Comparison of ENCODE assay signal across 2 cellular contexts in genomic region chr2:195656859-195657633, GRCh38.
A peak's percentile ranks its signal among the peaks of the same experiment; 100 is the strongest.
TF ChIP-seq lines count a peak whose summit lies in the region.

A gene with protein sequence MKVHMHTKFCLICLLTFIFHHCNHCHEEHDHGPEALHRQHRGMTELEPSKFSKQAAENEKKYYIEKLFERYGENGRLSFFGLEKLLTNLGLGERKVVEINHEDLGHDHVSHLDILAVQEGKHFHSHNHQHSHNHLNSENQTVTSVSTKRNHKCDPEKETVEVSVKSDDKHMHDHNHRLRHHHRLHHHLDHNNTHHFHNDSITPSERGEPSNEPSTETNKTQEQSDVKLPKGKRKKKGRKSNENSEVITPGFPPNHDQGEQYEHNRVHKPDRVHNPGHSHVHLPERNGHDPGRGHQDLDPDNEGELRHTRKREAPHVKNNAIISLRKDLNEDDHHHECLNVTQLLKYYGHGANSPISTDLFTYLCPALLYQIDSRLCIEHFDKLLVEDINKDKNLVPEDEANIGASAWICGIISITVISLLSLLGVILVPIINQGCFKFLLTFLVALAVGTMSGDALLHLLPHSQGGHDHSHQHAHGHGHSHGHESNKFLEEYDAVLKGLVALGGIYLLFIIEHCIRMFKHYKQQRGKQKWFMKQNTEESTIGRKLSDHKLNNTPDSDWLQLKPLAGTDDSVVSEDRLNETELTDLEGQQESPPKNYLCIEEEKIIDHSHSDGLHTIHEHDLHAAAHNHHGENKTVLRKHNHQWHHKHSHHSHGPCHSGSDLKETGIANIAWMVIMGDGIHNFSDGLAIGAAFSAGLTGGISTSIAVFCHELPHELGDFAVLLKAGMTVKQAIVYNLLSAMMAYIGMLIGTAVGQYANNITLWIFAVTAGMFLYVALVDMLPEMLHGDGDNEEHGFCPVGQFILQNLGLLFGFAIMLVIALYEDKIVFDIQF (plus strand): TSS chr2:195657226. CDS start chr2:195680043, 22,817 bp downstream.

TF ChIP-seq in HCT116, 20 proteins besides CTCF, POLR2A, EP300 and RAD21 (continued from another document):
- no peak for TF ChIP-seq SP1 (IDR thresholded peaks at IDR 0.05; ENCODE audit: low read depth)

TF ChIP-seq in neural cell, 6 proteins besides CTCF, POLR2A, EP300 and RAD21:
- TF ChIP-seq, protein P1, sequence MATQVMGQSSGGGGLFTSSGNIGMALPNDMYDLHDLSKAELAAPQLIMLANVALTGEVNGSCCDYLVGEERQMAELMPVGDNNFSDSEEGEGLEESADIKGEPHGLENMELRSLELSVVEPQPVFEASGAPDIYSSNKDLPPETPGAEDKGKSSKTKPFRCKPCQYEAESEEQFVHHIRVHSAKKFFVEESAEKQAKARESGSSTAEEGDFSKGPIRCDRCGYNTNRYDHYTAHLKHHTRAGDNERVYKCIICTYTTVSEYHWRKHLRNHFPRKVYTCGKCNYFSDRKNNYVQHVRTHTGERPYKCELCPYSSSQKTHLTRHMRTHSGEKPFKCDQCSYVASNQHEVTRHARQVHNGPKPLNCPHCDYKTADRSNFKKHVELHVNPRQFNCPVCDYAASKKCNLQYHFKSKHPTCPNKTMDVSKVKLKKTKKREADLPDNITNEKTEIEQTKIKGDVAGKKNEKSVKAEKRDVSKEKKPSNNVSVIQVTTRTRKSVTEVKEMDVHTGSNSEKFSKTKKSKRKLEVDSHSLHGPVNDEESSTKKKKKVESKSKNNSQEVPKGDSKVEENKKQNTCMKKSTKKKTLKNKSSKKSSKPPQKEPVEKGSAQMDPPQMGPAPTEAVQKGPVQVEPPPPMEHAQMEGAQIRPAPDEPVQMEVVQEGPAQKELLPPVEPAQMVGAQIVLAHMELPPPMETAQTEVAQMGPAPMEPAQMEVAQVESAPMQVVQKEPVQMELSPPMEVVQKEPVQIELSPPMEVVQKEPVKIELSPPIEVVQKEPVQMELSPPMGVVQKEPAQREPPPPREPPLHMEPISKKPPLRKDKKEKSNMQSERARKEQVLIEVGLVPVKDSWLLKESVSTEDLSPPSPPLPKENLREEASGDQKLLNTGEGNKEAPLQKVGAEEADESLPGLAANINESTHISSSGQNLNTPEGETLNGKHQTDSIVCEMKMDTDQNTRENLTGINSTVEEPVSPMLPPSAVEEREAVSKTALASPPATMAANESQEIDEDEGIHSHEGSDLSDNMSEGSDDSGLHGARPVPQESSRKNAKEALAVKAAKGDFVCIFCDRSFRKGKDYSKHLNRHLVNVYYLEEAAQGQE (IDR thresholded peaks at IDR 0.05; ENCODE audit: borderline replicate concordance), result peak; percentile 87
- TF ChIP-seq POLR2AphosphoS5 (IDR thresholded peaks at IDR 0.05) (peak; percentile 90), MXI1 (conservative IDR thresholded peaks at IDR 0.05; ENCODE audit: poor library complexity, severe bottlenecking) (peak; percentile 98), EZH2 (IDR thresholded peaks at IDR 0.05; ENCODE audit: borderline replicate concordance, insufficient read depth, low read length, poor library complexity, severe bottlenecking) (no peak), TAF1 (IDR thresholded peaks at IDR 0.05; ENCODE audit: low read depth) (peak; percentile 62), SMC3 (conservative IDR thresholded peaks at IDR 0.05; ENCODE audit: poor library complexity) (no peak)
TF ChIP-seq in neural cell: peak in this region for 4.
